Comparison of ENCODE assay signal across 18 cellular contexts in the genomic region with DNA sequence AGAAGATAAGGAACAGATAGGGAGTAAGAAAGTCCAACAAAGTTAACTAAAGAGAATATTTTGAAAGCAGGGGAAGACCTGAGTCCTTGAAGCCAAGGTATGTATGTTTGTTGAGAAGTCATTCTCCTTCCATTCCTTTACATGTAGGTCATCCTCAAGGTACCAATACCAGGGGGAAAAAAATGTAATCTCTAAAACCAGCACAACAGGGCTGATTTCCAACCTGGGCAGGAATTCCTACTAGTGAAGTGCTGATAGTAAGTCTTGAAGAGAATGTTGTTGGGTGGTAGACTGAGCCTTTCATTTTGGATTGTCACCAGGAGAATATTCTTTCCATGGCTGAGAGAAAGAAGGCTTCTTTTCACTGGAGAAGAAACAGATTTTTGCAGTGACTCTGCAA.
DNase-seq lines count a peak whose midpoint lies in the region; ATAC-seq, FAIRE-seq and TF ChIP-seq lines count a peak whose summit lies in the region.
"Had no signal": no experiment of that assay in that cellular context is flagged by ENCODE, and none has a peak within 500 bp of the region (broad histone marks: within the 10 kb centered on the region; RNA-seq: fewer than 3 reads in every experiment).

No MANE protein-coding gene starts in this region.

- intact Hi-C loops in PC-3 (cut with micrococcal nuclease) (loop anchor here (2.0 kb wide), 1 partner anchor 27 kb away; no protein-coding TSS in a partner anchor), upper lobe of right lung (cut with DNase I) (no loop called here)

- TF ChIP-seq CTCF in PC-3 (conservative IDR thresholded peaks at IDR 0.05; ENCODE audit: low read depth, low read length) (no peak), upper lobe of right lung (IDR thresholded peaks at IDR 0.05) (no peak)

- H3K4me1 ChIP-seq in PC-3 (ENCODE audit: insufficient read depth, low read length) = peaks cover 13% of the 10 kb centered on the region
- H3K4me1 ChIP-seq in mesendoderm (ENCODE audit: control insufficient read depth, low read depth, low read length) = no peaks in the 10 kb centered on the region
- no peaks in the 10 kb centered on the region for H3K4me1 ChIP-seq in upper lobe of right lung
- no peaks in the 10 kb centered on the region for H3K4me1 ChIP-seq in small intestine (ENCODE audit: control insufficient read depth in 2 of 2, insufficient read depth in 1 of 2, low read depth in 1 of 2, low read length in 1 of 2)

- H3K79me1 ChIP-seq in mesendoderm (ENCODE audit: low read length) = no peaks in the 10 kb centered on the region

- no peaks in the 10 kb centered on the region for H3K9me2 ChIP-seq in PC-3 (replicated peaks; ENCODE audit: low read length)

- DNase-seq in PC-3 = peak; percentile 20
- peak; percentile 67 for DNase-seq in mesendoderm
- DNase-seq in upper lobe of right lung = no peak
- no peak for DNase-seq in small intestine
- no peak for DNase-seq in NCI-H345 treated with DMSO at 0.1 percent for 48 hours (lab: John Stamatoyannopoulos, UW; ENCODE audit: unreplicated experiment)
- DNase-seq: C1 segment of cervical spinal cord; Calu3; CD4-positive, alpha-beta memory T cell; COR-L47; DMS53; DMS79 treated with DMSO at 0.1 percent for 48 hours; GF-D8; HFFc6 had no signal

- no peak overlapping the region for H3K56ac ChIP-seq in mesendoderm (ENCODE audit: low read length)

- H3K79me2 ChIP-seq in PC-3 (ENCODE audit: low read length) (no peaks in the 10 kb centered on the region), mesendoderm (ENCODE audit: control insufficient read depth, insufficient read depth, low read length) (no peaks in the 10 kb centered on the region)

- H2BK15ac ChIP-seq in mesendoderm (replicated peaks; ENCODE audit: low read depth) = no peak overlapping the region

- no peak overlapping the region for H2BK5ac ChIP-seq in mesendoderm (ENCODE audit: low read length)

- H3K27ac ChIP-seq in PC-3 (ENCODE audit: low read length) = no peak overlapping the region
- no peak overlapping the region for H3K27ac ChIP-seq in mesendoderm (ENCODE audit: low read depth, low read length)
- H3K27ac ChIP-seq in upper lobe of right lung = no peak overlapping the region
- no peak overlapping the region for H3K27ac ChIP-seq in small intestine (ENCODE audit: low read depth in 1 of 2, low read length in 1 of 2)

- H2AK5ac ChIP-seq in mesendoderm (ENCODE audit: low read length) = no peak overlapping the region

- H3K9me3 ChIP-seq in PC-3 (ENCODE audit: low read length) = no peaks in the 10 kb centered on the region
- H3K9me3 ChIP-seq in upper lobe of right lung = no peaks in the 10 kb centered on the region
- no peaks in the 10 kb centered on the region for H3K9me3 ChIP-seq in small intestine (ENCODE audit: control insufficient read depth, low read depth)
- H3K9me3 ChIP-seq: HAP-1 had no signal

- 0 out of 2 replicates have a peak overlapping the region, but pooled peaks have one; percentile 15 for H3K4me2 ChIP-seq in PC-3 (ENCODE audit: low read length)
- H3K4me2 ChIP-seq in mesendoderm (ENCODE audit: low read length) = no peak overlapping the region
- H3K4me2 ChIP-seq: GM23338 had no signal

- POLR2A ChIA-PET in PC-3 (lab: Charles Lee; ENCODE audit: unreplicated experiment) = no interaction called here

- H4K8ac ChIP-seq in mesendoderm (ENCODE audit: low read depth, low read length) = no peak overlapping the region

- H3K18ac ChIP-seq in mesendoderm (ENCODE audit: low read length) = no peak overlapping the region

- H4K20me1 ChIP-seq in PC-3 (ENCODE audit: low read length) = no peaks in the 10 kb centered on the region

- ATAC-seq in PC-3 (no peak; the same call in 1 of the 2 replicates), upper lobe of right lung (peak; percentile 33), HG03457 (IDR thresholded peaks at IDR 0.05; ENCODE audit: unreplicated experiment) (no peak)
- ATAC-seq: GM23338 had no signal

- no peaks in the 10 kb centered on the region for H3K36me3 ChIP-seq in PC-3 (ENCODE audit: low read depth, low read length)
- H3K36me3 ChIP-seq in mesendoderm (ENCODE audit: control insufficient read depth, insufficient read depth, low read length) = no peaks in the 10 kb centered on the region
- no peaks in the 10 kb centered on the region for H3K36me3 ChIP-seq in upper lobe of right lung
- no peaks in the 10 kb centered on the region for H3K36me3 ChIP-seq in small intestine (ENCODE audit: control insufficient read depth in 2 of 2, insufficient read depth in 2 of 2, low read length in 2 of 2)
- H3K36me3 ChIP-seq: HAP-1 had no signal

- no TSS peak for BruUV-seq in PC-3 (replicated peaks; lab: Mats Ljungman, UMichigan)

- no peak for FAIRE-seq in small intestine (lab: Jason Lieb, UNC)
- FAIRE-seq: GM12891, GM18507 had no signal

- no peak overlapping the region for H2BK120ac ChIP-seq in mesendoderm (ENCODE audit: low read depth, low read length)

- H3K9ac ChIP-seq in PC-3 (ENCODE audit: low read length) (no peak overlapping the region), mesendoderm (ENCODE audit: low read length) (no peak overlapping the region)

- H3K27me3 ChIP-seq in PC-3 (ENCODE audit: low read length) (no peaks in the 10 kb centered on the region), mesendoderm (ENCODE audit: insufficient read depth, low read length, poor library complexity) (no peaks in the 10 kb centered on the region), upper lobe of right lung (no peaks in the 10 kb centered on the region), small intestine (ENCODE audit: control insufficient read depth in 2 of 2, insufficient read depth in 2 of 2, low read length in 2 of 2) (no peaks in the 10 kb centered on the region)

- H3K4me3 ChIP-seq in PC-3 (ENCODE audit: low read length) = no peak overlapping the region
- H3K4me3 ChIP-seq in mesendoderm (ENCODE audit: low read length) = no peak overlapping the region
- no peak overlapping the region for H3K4me3 ChIP-seq in upper lobe of right lung
- H3K4me3 ChIP-seq in small intestine (ENCODE audit: low read depth in 1 of 2, low read length in 2 of 2) = no peak overlapping the region
- H3K4me3 ChIP-seq: GM23338, HAP-1 had no signal

- H3K23ac ChIP-seq in mesendoderm (ENCODE audit: low read length) = no peak overlapping the region

- no peaks in the 10 kb centered on the region for H3F3A ChIP-seq in PC-3 (ENCODE audit: low read length, unreplicated experiment)

- no peak overlapping the region for H4K5ac ChIP-seq in mesendoderm (ENCODE audit: low read length)

- CTCF ChIA-PET in PC-3 (lab: Charles Lee) = no interaction called here

- no peak overlapping the region for H3K4ac ChIP-seq in mesendoderm (ENCODE audit: low read depth, low read length)

- H2AFZ ChIP-seq in PC-3 (ENCODE audit: low read length) = no peak overlapping the region
- H2AFZ ChIP-seq: GM23338 had no signal

Comparison
In these comparisons a context has a peak if more than half of its experiments do, and no peak if none do; other contexts are left out.
1. DNase-seq: peak in PC-3 (single experiment) and mesendoderm (single experiment); none in upper lobe of right lung (single experiment), small intestine (single experiment) and NCI-H345 treated with DMSO at 0.1 percent for 48 hours (single experiment).